ENCODE assay signal across 9 cellular contexts in genomic region chr2:74037379-74037860, GRCh38. TPM values are rescaled to one million over a fixed set of nuclear protein-coding genes. Genes with fewer than 3 reads are reported as not detected.
DNase-seq lines count a peak whose midpoint lies in the region; ATAC-seq and TF ChIP-seq lines count a peak whose summit lies in the region.
"Had no signal": no experiment of that assay in that cellular context is flagged by ENCODE, and none has a peak within 500 bp of the region (broad histone marks: within the 10 kb centered on the region; RNA-seq: fewer than 3 reads in every experiment).

No MANE protein-coding gene starts in this region.

- peak overlapping the region in 1 of 10 experiments; percentile 10; a peak in 3 of 20 replicates for H3K4me3 ChIP-seq in BLaER1 treated with 17β-estradiol and CSF1 and Interleukin-3, amounts not matched to agents 10 nM and 100 nM
- H3K4me3 ChIP-seq in Jurkat, Clone E6-1 (ENCODE audit: low read length): peak overlapping the region; percentile 39
- H3K4me3 ChIP-seq in upper lobe of right lung: no peak overlapping the region

- ATAC-seq in GM19438 (IDR thresholded peaks at IDR 0.05; ENCODE audit: low read depth, unreplicated experiment) (peak; percentile 43), upper lobe of right lung (peak; percentile 88)
- ATAC-seq in effector memory CD8-positive, alpha-beta T cell (replicated peaks): no peak

- H3K9me3 Mint-ChIP-seq in effector memory CD8-positive, alpha-beta T cell: no peaks in the 10 kb centered on the region
- H3K9me3 Mint-ChIP-seq in activated T-helper 2 cell treated with anti-CD3 and anti-CD28 coated beads, Interferon-gamma antibody, Interleukin-2, Interleukin-4, amounts not matched to agents 10 μg/mL and 5 μg/mL and 100 μg/mL, durations not matched to agents 14 hours and 24 hours and 36 hours: no peaks in the 10 kb centered on the region
- H3K9me3 Mint-ChIP-seq: brain had no signal

- DNase-seq in Jurkat, Clone E6-1 (ENCODE audit: low read depth, low spot score): peak; percentile 73
- no peak for DNase-seq in effector memory CD8-positive, alpha-beta T cell
- DNase-seq in upper lobe of right lung (no peak), cerebellar nuclear complex (lab: John Stamatoyannopoulos, UW) (no peak), T1000 (lab: John Stamatoyannopoulos, UW) (no peak)
- no peak for DNase-seq in activated T-helper 2 cell treated with anti-CD3 and anti-CD28 coated beads, Interferon-gamma antibody, Interleukin-2, Interleukin-4, amounts not matched to agents 10 μg/mL and 5 μg/mL and 100 μg/mL, durations not matched to agents 14 hours and 24 hours and 36 hours (ENCODE audit: low spot score)

- H3K36me3 Mint-ChIP-seq in effector memory CD8-positive, alpha-beta T cell (ENCODE audit: insufficient read depth): peaks cover 4% of the 10 kb centered on the region
- peaks cover 6% of the 10 kb centered on the region for H3K36me3 Mint-ChIP-seq in activated T-helper 2 cell treated with anti-CD3 and anti-CD28 coated beads, Interferon-gamma antibody, Interleukin-2, Interleukin-4, amounts not matched to agents 10 μg/mL and 5 μg/mL and 100 μg/mL, durations not matched to agents 14 hours and 24 hours and 36 hours (ENCODE audit: low read depth)

- peaks cover 57 to 59% of the 10 kb centered on the region in 2 donors for H3K4me1 Mint-ChIP-seq in effector memory CD8-positive, alpha-beta T cell (ENCODE audit: low read depth in 2 of 2)
- H3K4me1 Mint-ChIP-seq in activated T-helper 2 cell treated with anti-CD3 and anti-CD28 coated beads, Interferon-gamma antibody, Interleukin-2, Interleukin-4, amounts not matched to agents 10 μg/mL and 5 μg/mL and 100 μg/mL, durations not matched to agents 14 hours and 24 hours and 36 hours (ENCODE audit: low read depth): peaks cover 67% of the 10 kb centered on the region

- intact Hi-C loops in upper lobe of right lung (cut with DNase I): no loop called here
- intact Hi-C loops in activated T-helper 2 cell treated with anti-CD3 and anti-CD28 coated beads, Interferon-gamma antibody, Interleukin-2, Interleukin-4, amounts not matched to agents 10 μg/mL and 5 μg/mL and 100 μg/mL, durations not matched to agents 14 hours and 24 hours and 36 hours (cut with micrococcal nuclease): no loop called here

- H3K4me1 ChIP-seq in BLaER1 treated with 17β-estradiol and CSF1 and Interleukin-3, amounts not matched to agents 10 nM and 100 nM: peaks cover 86 to 100% (median 95%) of the 10 kb centered on the region in 10 experiments
- H3K4me1 ChIP-seq in upper lobe of right lung: peaks cover 32% of the 10 kb centered on the region

- no peak for TF ChIP-seq CTCF in upper lobe of right lung (IDR thresholded peaks at IDR 0.05)

- peak overlapping the region; percentile 77 to 97 (median 86) for H3K4me2 ChIP-seq in BLaER1 treated with 17β-estradiol and CSF1 and Interleukin-3, amounts not matched to agents 10 nM and 100 nM

- H3K4me3 Mint-ChIP-seq in effector memory CD8-positive, alpha-beta T cell: peak overlapping the region in 1 of 2 donors; percentile 23
- no peak overlapping the region for H3K4me3 Mint-ChIP-seq in activated T-helper 2 cell treated with anti-CD3 and anti-CD28 coated beads, Interferon-gamma antibody, Interleukin-2, Interleukin-4, amounts not matched to agents 10 μg/mL and 5 μg/mL and 100 μg/mL, durations not matched to agents 14 hours and 24 hours and 36 hours (ENCODE audit: low read depth)
- H3K4me3 Mint-ChIP-seq: brain had no signal

- H3K9me3 ChIP-seq in BLaER1 treated with 17β-estradiol and CSF1 and Interleukin-3, amounts not matched to agents 10 nM and 100 nM (replicated peaks in 1 of 11): no peaks in the 10 kb centered on the region
- no peaks in the 10 kb centered on the region for H3K9me3 ChIP-seq in upper lobe of right lung

- H3K27ac Mint-ChIP-seq in effector memory CD8-positive, alpha-beta T cell: peak overlapping the region; percentile 49 to 55
- H3K27ac Mint-ChIP-seq in activated T-helper 2 cell treated with anti-CD3 and anti-CD28 coated beads, Interferon-gamma antibody, Interleukin-2, Interleukin-4, amounts not matched to agents 10 μg/mL and 5 μg/mL and 100 μg/mL, durations not matched to agents 14 hours and 24 hours and 36 hours: no peak overlapping the region

- H4K20me1 ChIP-seq in BLaER1 treated with 17β-estradiol and CSF1 and Interleukin-3, amounts not matched to agents 10 nM and 100 nM: peaks cover 78 to 100% (median 97%) of the 10 kb centered on the region in 11 experiments

- H3K9ac ChIP-seq in BLaER1 treated with 17β-estradiol and CSF1 and Interleukin-3, amounts not matched to agents 10 nM and 100 nM: peak overlapping the region in 9 of 11 experiments; percentile 3 to 47 (median 27); a peak in 9 of 22 replicates

- no peaks in the 10 kb centered on the region for H3K27me3 ChIP-seq in BLaER1 treated with 17β-estradiol and CSF1 and Interleukin-3, amounts not matched to agents 10 nM and 100 nM
- no peaks in the 10 kb centered on the region for H3K27me3 ChIP-seq in upper lobe of right lung

- H3K36me3 ChIP-seq in BLaER1 treated with 17β-estradiol and CSF1 and Interleukin-3, amounts not matched to agents 10 nM and 100 nM: peaks cover 0 to 26% (median 15%) of the 10 kb centered on the region in 11 experiments; a peak in 13 of 22 replicates
- no peaks in the 10 kb centered on the region for H3K36me3 ChIP-seq in upper lobe of right lung

- peak overlapping the region; percentile 11 to 69 (median 57); a peak in 18 of 22 replicates for H3K27ac ChIP-seq in BLaER1 treated with 17β-estradiol and CSF1 and Interleukin-3, amounts not matched to agents 10 nM and 100 nM
- no peak overlapping the region for H3K27ac ChIP-seq in upper lobe of right lung

- no peaks in the 10 kb centered on the region for H3K27me3 Mint-ChIP-seq in effector memory CD8-positive, alpha-beta T cell
- no peaks in the 10 kb centered on the region for H3K27me3 Mint-ChIP-seq in activated T-helper 2 cell treated with anti-CD3 and anti-CD28 coated beads, Interferon-gamma antibody, Interleukin-2, Interleukin-4, amounts not matched to agents 10 μg/mL and 5 μg/mL and 100 μg/mL, durations not matched to agents 14 hours and 24 hours and 36 hours (ENCODE audit: low read depth)

RNA-seq across cellular contexts. Expression of gene TET3, which starts 52.7 kb away (rescaled TPM):
- 7.7 TPM for polyA plus RNA-seq in Jurkat, Clone E6-1 (2012; ENCODE audit: insufficient read depth, insufficient read length)
- 19.9 TPM for total RNA-seq in upper lobe of right lung
- total RNA-seq in activated T-helper 2 cell treated with anti-CD3 and anti-CD28 coated beads, Interferon-gamma antibody, Interleukin-2, Interleukin-4, amounts not matched to agents 10 μg/mL and 5 μg/mL and 100 μg/mL, durations not matched to agents 14 hours and 24 hours and 36 hours: 23.5 and 23.6 TPM in 2 replicates
